26 cellular contexts compared by ENCODE assay signal in the genomic region with DNA sequence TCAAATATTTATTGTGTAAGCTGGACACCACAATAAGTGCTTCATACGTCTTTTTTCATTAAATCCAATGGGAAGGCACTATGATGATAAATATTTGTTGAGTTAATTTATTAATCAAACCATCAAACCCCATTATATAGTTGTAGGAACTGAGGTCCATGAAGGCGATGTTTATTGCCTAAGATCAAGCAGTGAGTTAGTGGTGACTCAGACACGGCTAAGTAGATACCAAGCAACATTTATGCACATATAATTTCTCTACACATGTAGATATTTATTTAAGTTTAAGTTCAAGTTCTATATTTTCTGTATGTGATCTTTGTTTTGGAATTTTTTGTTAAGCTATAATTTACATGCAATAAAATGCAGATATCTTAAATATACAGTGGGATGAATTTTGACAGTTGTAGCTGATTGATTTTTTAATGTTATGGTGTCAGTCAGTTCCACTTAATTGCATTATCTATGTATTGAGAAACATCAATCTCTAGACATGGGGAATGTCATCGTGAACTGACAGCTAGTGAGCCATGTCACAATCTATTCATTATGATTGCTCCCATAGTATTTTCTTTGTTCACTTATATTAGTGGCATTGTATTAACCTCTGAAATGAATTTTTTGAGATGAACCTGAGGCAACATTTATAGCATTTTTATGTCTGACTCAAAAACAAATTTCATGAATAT.
"Had no signal": no experiment of that assay in that cellular context is flagged by ENCODE, and none has a peak within 500 bp of the region (broad histone marks: within the 10 kb centered on the region; RNA-seq: fewer than 3 reads in every experiment).

No MANE protein-coding gene starts in this region.

- FAIRE-seq: endometrium, frontal cortex had no signal

- H3K9me3 ChIP-seq: neutrophil, ovary, prostate gland, thoracic aorta, vagina had no signal

- H3K4me1 Mint-ChIP-seq: activated naive CD4-positive, alpha-beta T cell treated with anti-CD3 and anti-CD28 coated beads, Interleukin-2, amount 10 ng/mL, durations not matched to agents 7 days and 5 days had no signal

- H3K79me2 ChIP-seq: hepatocyte had no signal

- H3K9me3 Mint-ChIP-seq: activated naive CD4-positive, alpha-beta T cell treated with anti-CD3 and anti-CD28 coated beads, Interleukin-2, amount 10 ng/mL, durations not matched to agents 7 days and 5 days; activated T-cell treated with anti-CD3 and anti-CD28 coated beads, Interleukin-2, amount 50 U/mL, for 4 hours; memory B cell; natural killer cell treated with Interleukin-12 subunit alpha and Interleukin-12 subunit beta and Interleukin-15 and Interleukin-18, amount 100 ng/mL, for 72 hours had no signal

- H3K4me2 ChIP-seq: hepatocyte had no signal

- H3K27me3 ChIP-seq: cardiac muscle cell, hepatocyte, ovary, vagina had no signal

- H3K27me3 Mint-ChIP-seq: memory B cell, type B pancreatic cell had no signal

- H2AFZ ChIP-seq: hepatocyte had no signal

- H3K4me3 Mint-ChIP-seq: activated naive CD4-positive, alpha-beta T cell treated with anti-CD3 and anti-CD28 coated beads, Interleukin-2, amount 10 ng/mL, durations not matched to agents 7 days and 5 days; activated T-cell treated with anti-CD3 and anti-CD28 coated beads, Interleukin-2, amount 50 U/mL, for 4 hours; memory B cell; natural killer cell treated with Interleukin-12 subunit alpha and Interleukin-12 subunit beta and Interleukin-15 and Interleukin-18, amount 100 ng/mL, for 72 hours; type B pancreatic cell had no signal

- H3K36me3 ChIP-seq: cardiac muscle cell, neutrophil, ovary, prostate gland, thoracic aorta, vagina had no signal

- H3K4me1 ChIP-seq: prostate gland, vagina had no signal

- ATAC-seq: activated T-cell treated with anti-CD3 and anti-CD28 coated beads, Interleukin-2, amount 50 U/mL, for 4 hours; esophagus mucosa; left cardiac atrium; natural killer cell treated with Interleukin-12 subunit alpha and Interleukin-12 subunit beta and Interleukin-15 and Interleukin-18, amount 100 ng/mL, for 72 hours had no signal

- DNase-seq: activated CD4-positive, alpha-beta T cell treated with anti-CD3 and anti-CD28 coated beads for 4 hours; activated CD4-positive, alpha-beta T cell treated with anti-CD3 and anti-CD28 coated beads, Interleukin-2, amount 50 U/mL, for 48 hours; activated CD4-positive, CD25-positive, alpha-beta regulatory T cell; activated CD8-positive, alpha-beta memory T cell treated with anti-CD3 and anti-CD28 coated beads, Interleukin-2, amount 50 U/mL, for 48 hours; activated effector memory CD4-positive, alpha-beta T cell treated with anti-CD3 and anti-CD28 coated beads, Interleukin-2, amount 50 U/mL, for 16 hours; activated naive CD4-positive, alpha-beta T cell treated with anti-CD3 and anti-CD28 coated beads, Interleukin-2, amount 10 ng/mL, durations not matched to agents 7 days and 5 days; activated T-cell treated with anti-CD3 and anti-CD28 coated beads, Interleukin-2, amount 50 U/mL, for 4 hours; effector CD4-positive, alpha-beta T cell; glutamatergic neuron; left cardiac atrium; ovary; stimulated activated CD4-positive, alpha-beta T cell treated with anti-CD3 and anti-CD28 coated beads, Interleukin-4, amount 100 ng/mL, for 1 hour; stimulated activated naive CD4-positive, alpha-beta T cell; T1000 had no signal

- H3K27ac Mint-ChIP-seq: activated naive CD4-positive, alpha-beta T cell treated with anti-CD3 and anti-CD28 coated beads, Interleukin-2, amount 10 ng/mL, durations not matched to agents 7 days and 5 days; memory B cell; natural killer cell treated with Interleukin-12 subunit alpha and Interleukin-12 subunit beta and Interleukin-15 and Interleukin-18, amount 100 ng/mL, for 72 hours; type B pancreatic cell had no signal

- H3K27ac ChIP-seq: cardiac muscle cell, hepatocyte, neutrophil, ovary, prostate gland, vagina had no signal

- H3K4me3 ChIP-seq: cardiac muscle cell, hepatocyte, ovary, prostate gland, thoracic aorta, vagina had no signal
